Comparison of ENCODE assay signal across 1 cellular context in genomic region chr7:11835260-11835659, GRCh38.
TF ChIP-seq lines count a peak whose summit lies in the region.

No MANE protein-coding gene starts in this region.

TF ChIP-seq in H1, 55 proteins besides CTCF, POLR2A, EP300 and RAD21 (continued from another document):
- no peak for TF ChIP-seq CHD7 (IDR thresholded peaks at IDR 0.05; ENCODE audit: insufficient replicate concordance, low read length)
- TF ChIP-seq HDAC2 (IDR thresholded peaks at IDR 0.05; ENCODE audit: borderline replicate concordance in 1 of 2, low read depth in 2 of 2, low read length in 2 of 2) = no peak
- TF ChIP-seq CHD2 (IDR thresholded peaks at IDR 0.05; ENCODE audit: low read length) = no peak
- TF ChIP-seq BACH1 (IDR thresholded peaks at IDR 0.05; ENCODE audit: low read length) = no peak
- TF ChIP-seq SP2 (IDR thresholded peaks at IDR 0.05; ENCODE audit: low read length) = no peak
- no peak for TF ChIP-seq ASH2L (IDR thresholded peaks at IDR 0.05; ENCODE audit: low read length)
- TF ChIP-seq CREB1 (IDR thresholded peaks at IDR 0.05) = no peak
- TF ChIP-seq CHD1 (IDR thresholded peaks at IDR 0.05; ENCODE audit: low read depth, low read length) = no peak
- TF ChIP-seq TCF12 (IDR thresholded peaks at IDR 0.05; ENCODE audit: low read depth, low read length) = no peak
- TF ChIP-seq CBX5 (IDR thresholded peaks at IDR 0.05; ENCODE audit: low read depth, low read length) = no peak
- no peak for TF ChIP-seq MAX (IDR thresholded peaks at IDR 0.05)
- TF ChIP-seq E2F6 (IDR thresholded peaks at IDR 0.05) = no peak
